Comparison of ENCODE assay signal across 3 cellular contexts in genomic region chr13:19049624-19050023, GRCh38.
A peak's percentile ranks its signal among the peaks of the same experiment; 100 is the strongest.
DNase-seq lines count a peak whose midpoint lies in the region; ATAC-seq and TF ChIP-seq lines count a peak whose summit lies in the region.
"Not testable (repeated sequence)": the region's sequence is repeated elsewhere in the genome, so short reads cannot be mapped to it uniquely, and the experiment has no call there.

No MANE protein-coding gene starts in this region.

- not testable (repeated sequence) for H3K4me3 ChIP-seq in RWPE2 (ENCODE audit: severe bottlenecking)

- not testable (repeated sequence) for ATAC-seq in RWPE2 (ENCODE audit: low read depth)
- peak; percentile 13 for ATAC-seq in Right ventricle myocardium inferior

- H3K27me3 ChIP-seq in RWPE2 (ENCODE audit: insufficient read depth, poor library complexity, severe bottlenecking): not testable (repeated sequence)

- intact Hi-C loops in Right ventricle myocardium inferior (cut with DNase I): not testable (repeated sequence)

- H3K9me3 ChIP-seq in RWPE2 (ENCODE audit: severe bottlenecking): not testable (repeated sequence)

- H3K27ac ChIP-seq in RWPE2 (ENCODE audit: poor library complexity, severe bottlenecking): not testable (repeated sequence)

- peak; percentile 4 for DNase-seq in D341Med (ENCODE audit: low spot score)
- peak; percentile 40 for DNase-seq in RWPE2 (ENCODE audit: low spot score)
- DNase-seq in Right ventricle myocardium inferior (ENCODE audit: missing footprints): not testable (repeated sequence)

- not testable (repeated sequence) for H3K36me3 ChIP-seq in RWPE2 (ENCODE audit: low read depth)

- TF ChIP-seq CTCF in RWPE2 (IDR thresholded peaks at IDR 0.05; ENCODE audit: poor library complexity, severe bottlenecking): not testable (repeated sequence)

- not testable (repeated sequence) for H3K4me1 ChIP-seq in RWPE2 (ENCODE audit: insufficient read depth, poor library complexity, severe bottlenecking)
